In genomic region chr11:59173964-59174663, GRCh38 we compare ENCODE assay signal across 1 cellular context.
TF ChIP-seq lines count a peak whose summit lies in the region.

No MANE protein-coding gene starts in this region.

TF ChIP-seq in GM12878, 131 proteins besides CTCF, POLR2A, EP300 and RAD21 (continued from another document and continues in another):
- TF ChIP-seq, protein P1, sequence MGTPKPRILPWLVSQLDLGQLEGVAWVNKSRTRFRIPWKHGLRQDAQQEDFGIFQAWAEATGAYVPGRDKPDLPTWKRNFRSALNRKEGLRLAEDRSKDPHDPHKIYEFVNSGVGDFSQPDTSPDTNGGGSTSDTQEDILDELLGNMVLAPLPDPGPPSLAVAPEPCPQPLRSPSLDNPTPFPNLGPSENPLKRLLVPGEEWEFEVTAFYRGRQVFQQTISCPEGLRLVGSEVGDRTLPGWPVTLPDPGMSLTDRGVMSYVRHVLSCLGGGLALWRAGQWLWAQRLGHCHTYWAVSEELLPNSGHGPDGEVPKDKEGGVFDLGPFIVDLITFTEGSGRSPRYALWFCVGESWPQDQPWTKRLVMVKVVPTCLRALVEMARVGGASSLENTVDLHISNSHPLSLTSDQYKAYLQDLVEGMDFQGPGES (IDR thresholded peaks at IDR 0.05), result no peak
- TF ChIP-seq ZNF207 (IDR thresholded peaks at IDR 0.05; ENCODE audit: borderline replicate concordance) (no peak), YBX1 (IDR thresholded peaks at IDR 0.05) (no peak), ZSCAN29 (IDR thresholded peaks at IDR 0.05) (no peak), CUX1 (IDR thresholded peaks at IDR 0.05; ENCODE audit: insufficient replicate concordance, low read depth, low read length) (no peak), NFIC (IDR thresholded peaks at IDR 0.05; ENCODE audit: low read depth, low read length) (no peak), MLLT1 (IDR thresholded peaks at IDR 0.05) (peak; percentile 88), NR2C2 (IDR thresholded peaks at IDR 0.05; ENCODE audit: borderline replicate concordance, control insufficient read depth, insufficient read length, low read depth) (no peak), KAT2A (conservative IDR thresholded peaks at IDR 0.05; ENCODE audit: control insufficient read depth, low read depth, low read length) (no peak), ZNF274 (IDR thresholded peaks at IDR 0.05; ENCODE audit: insufficient read depth, insufficient read length) (no peak), POU2F2 (IDR thresholded peaks at IDR 0.05; ENCODE audit: borderline replicate concordance, low read depth, low read length) (no peak), NRF1 (conservative IDR thresholded peaks at IDR 0.05; ENCODE audit: low read depth, low read length) (no peak), E2F4 (IDR thresholded peaks at IDR 0.05; ENCODE audit: low read depth, low read length) (no peak), USF2 (IDR thresholded peaks at IDR 0.05; ENCODE audit: borderline replicate concordance, low read depth, low read length) (no peak), EED (IDR thresholded peaks at IDR 0.05; ENCODE audit: low read depth) (peak; percentile 53), KDM1A (IDR thresholded peaks at IDR 0.05; ENCODE audit: borderline replicate concordance) (no peak), HDGF (IDR thresholded peaks at IDR 0.05) (peak; percentile 98), EZH2 (IDR thresholded peaks at IDR 0.05; ENCODE audit: borderline replicate concordance, control insufficient read depth, low read depth, low read length) (no peak), JUNB (IDR thresholded peaks at IDR 0.05) (no peak), SMAD1 (IDR thresholded peaks at IDR 0.05; ENCODE audit: low read depth, partially characterized antibody) (peak; percentile 85), KLF5 (IDR thresholded peaks at IDR 0.05; ENCODE audit: partially characterized antibody) (no peak), ZBTB40 (IDR thresholded peaks at IDR 0.05; ENCODE audit: borderline replicate concordance) (no peak), FOS (IDR thresholded peaks at IDR 0.05; ENCODE audit: borderline replicate concordance, extremely low read depth, insufficient read length) (no peak), PAX8 (IDR thresholded peaks at IDR 0.05) (no peak), TARDBP (IDR thresholded peaks at IDR 0.05; ENCODE audit: borderline replicate concordance) (no peak), SUZ12 (IDR thresholded peaks at IDR 0.05; ENCODE audit: unreplicated experiment) (no peak), DPF2 (IDR thresholded peaks at IDR 0.05) (no peak), NR2C1 (IDR thresholded peaks at IDR 0.05) (no peak), SREBF1 (IDR thresholded peaks at IDR 0.05; ENCODE audit: low read length) (no peak), MTA3 (IDR thresholded peaks at IDR 0.05; ENCODE audit: borderline replicate concordance, low read length) (no peak; the same call in 1 of the 2 replicates), HSF1 (IDR thresholded peaks at IDR 0.05; ENCODE audit: low read depth, low read length) (no peak)
- TF ChIP-seq, protein P2, sequence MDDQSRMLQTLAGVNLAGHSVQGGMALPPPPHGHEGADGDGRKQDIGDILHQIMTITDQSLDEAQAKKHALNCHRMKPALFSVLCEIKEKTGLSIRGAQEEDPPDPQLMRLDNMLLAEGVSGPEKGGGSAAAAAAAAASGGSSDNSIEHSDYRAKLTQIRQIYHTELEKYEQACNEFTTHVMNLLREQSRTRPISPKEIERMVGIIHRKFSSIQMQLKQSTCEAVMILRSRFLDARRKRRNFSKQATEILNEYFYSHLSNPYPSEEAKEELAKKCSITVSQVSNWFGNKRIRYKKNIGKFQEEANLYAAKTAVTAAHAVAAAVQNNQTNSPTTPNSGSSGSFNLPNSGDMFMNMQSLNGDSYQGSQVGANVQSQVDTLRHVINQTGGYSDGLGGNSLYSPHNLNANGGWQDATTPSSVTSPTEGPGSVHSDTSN (IDR thresholded peaks at IDR 0.05; ENCODE audit: insufficient replicate concordance, low read depth, low read length), result no peak
- TF ChIP-seq, protein P3, sequence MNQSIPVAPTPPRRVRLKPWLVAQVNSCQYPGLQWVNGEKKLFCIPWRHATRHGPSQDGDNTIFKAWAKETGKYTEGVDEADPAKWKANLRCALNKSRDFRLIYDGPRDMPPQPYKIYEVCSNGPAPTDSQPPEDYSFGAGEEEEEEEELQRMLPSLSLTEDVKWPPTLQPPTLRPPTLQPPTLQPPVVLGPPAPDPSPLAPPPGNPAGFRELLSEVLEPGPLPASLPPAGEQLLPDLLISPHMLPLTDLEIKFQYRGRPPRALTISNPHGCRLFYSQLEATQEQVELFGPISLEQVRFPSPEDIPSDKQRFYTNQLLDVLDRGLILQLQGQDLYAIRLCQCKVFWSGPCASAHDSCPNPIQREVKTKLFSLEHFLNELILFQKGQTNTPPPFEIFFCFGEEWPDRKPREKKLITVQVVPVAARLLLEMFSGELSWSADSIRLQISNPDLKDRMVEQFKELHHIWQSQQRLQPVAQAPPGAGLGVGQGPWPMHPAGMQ (IDR thresholded peaks at IDR 0.05; ENCODE audit: borderline replicate concordance), result no peak
- TF ChIP-seq, protein P4, sequence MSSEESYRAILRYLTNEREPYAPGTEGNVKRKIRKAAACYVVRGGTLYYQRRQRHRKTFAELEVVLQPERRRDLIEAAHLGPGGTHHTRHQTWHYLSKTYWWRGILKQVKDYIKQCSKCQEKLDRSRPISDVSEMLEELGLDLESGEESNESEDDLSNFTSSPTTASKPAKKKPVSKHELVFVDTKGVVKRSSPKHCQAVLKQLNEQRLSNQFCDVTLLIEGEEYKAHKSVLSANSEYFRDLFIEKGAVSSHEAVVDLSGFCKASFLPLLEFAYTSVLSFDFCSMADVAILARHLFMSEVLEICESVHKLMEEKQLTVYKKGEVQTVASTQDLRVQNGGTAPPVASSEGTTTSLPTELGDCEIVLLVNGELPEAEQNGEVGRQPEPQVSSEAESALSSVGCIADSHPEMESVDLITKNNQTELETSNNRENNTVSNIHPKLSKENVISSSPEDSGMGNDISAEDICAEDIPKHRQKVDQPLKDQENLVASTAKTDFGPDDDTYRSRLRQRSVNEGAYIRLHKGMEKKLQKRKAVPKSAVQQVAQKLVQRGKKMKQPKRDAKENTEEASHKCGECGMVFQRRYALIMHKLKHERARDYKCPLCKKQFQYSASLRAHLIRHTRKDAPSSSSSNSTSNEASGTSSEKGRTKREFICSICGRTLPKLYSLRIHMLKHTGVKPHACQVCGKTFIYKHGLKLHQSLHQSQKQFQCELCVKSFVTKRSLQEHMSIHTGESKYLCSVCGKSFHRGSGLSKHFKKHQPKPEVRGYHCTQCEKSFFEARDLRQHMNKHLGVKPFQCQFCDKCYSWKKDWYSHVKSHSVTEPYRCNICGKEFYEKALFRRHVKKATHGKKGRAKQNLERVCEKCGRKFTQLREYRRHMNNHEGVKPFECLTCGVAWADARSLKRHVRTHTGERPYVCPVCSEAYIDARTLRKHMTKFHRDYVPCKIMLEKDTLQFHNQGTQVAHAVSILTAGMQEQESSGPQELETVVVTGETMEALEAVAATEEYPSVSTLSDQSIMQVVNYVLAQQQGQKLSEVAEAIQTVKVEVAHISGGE (CRISPR knock-in tag; IDR thresholded peaks at IDR 0.05), result no peak
